In the genomic region with DNA sequence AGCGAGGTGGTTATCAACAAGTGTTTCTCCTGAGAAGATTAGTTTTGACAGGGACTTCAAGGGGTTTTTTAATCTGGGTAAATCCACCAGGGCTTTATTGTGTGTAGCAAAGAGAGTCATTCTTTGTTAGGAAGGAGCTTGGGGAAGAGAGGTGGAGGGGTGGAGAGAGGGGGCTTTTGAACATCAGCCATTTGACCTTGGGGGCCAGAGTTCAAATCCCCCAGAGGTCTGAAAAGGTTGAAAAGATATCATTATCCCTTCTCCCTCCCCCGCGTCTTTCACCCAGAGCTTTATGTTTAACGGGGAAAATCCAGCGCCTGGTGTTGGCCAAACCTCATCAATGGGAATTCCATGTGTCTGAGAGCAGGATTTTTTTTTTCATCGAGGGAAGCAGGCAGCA, we compare ENCODE assay signal across 1 cellular context.
A peak's percentile ranks its signal among the peaks of the same experiment; 100 is the strongest.
TF ChIP-seq lines count a peak whose summit lies in the region.

No MANE protein-coding gene starts in this region.

TF ChIP-seq in H1, 55 proteins besides CTCF, POLR2A, EP300 and RAD21:
- no peak for TF ChIP-seq GTF2F1 (IDR thresholded peaks at IDR 0.05; ENCODE audit: borderline replicate concordance, low read depth, low read length)
- TF ChIP-seq RNF2 (IDR thresholded peaks at IDR 0.05; ENCODE audit: borderline replicate concordance, low read depth, low read length, missing control alignments, poor library complexity, severe bottlenecking): peak; percentile 26
TF ChIP-seq in H1: peak in this region for 1.
